Comparison of ENCODE assay signal across 1 cellular context in the genomic region with DNA sequence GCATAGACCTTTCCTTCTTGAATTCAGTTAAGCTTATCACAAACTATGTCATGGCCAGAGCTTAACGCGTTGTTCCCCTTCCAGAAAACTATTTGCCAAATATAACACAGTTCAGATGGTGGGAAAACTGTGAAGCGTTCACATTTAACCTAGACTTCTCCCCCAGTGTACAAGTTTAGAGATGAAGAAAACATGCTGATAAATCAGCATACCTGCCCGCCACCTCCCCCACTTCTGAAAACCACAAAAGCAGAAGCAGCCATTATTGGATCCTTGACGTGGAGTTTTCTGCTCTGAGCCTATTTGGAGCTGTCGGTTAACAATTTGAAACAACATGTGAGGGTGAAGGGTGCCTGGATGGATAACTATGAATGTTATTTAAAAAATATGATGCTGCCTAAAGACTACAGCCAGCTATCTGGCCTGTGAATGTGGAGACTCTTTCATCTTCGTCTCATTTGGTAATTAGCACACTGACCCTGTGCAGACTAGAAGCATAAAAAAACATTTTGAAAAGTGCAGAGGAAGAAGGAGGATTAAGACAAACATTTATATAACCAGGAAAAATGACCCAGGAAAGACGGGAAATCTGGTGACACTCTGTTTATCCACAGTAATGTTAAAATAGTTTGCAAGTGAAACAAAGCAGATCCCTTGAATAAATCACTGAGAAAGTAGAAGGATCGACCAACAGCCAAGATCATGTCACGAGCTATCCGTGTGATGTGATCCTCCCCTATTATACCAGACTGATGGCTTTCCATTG.
TF ChIP-seq lines count a peak whose summit lies in the region.

No MANE protein-coding gene starts in this region.

TF ChIP-seq in GM12878, 131 proteins besides CTCF, POLR2A, EP300 and RAD21 (continued from another document):
- 0 out of 2 replicates have a peak, but pooled peaks have one; percentile 30 for TF ChIP-seq PAX5 (IDR thresholded peaks at IDR 0.05; ENCODE audit: borderline replicate concordance, low read depth, low read length)
- TF ChIP-seq ZNF207 (IDR thresholded peaks at IDR 0.05; ENCODE audit: borderline replicate concordance) = no peak
- no peak for TF ChIP-seq LARP7 (IDR thresholded peaks at IDR 0.05)
- TF ChIP-seq, protein P1, sequence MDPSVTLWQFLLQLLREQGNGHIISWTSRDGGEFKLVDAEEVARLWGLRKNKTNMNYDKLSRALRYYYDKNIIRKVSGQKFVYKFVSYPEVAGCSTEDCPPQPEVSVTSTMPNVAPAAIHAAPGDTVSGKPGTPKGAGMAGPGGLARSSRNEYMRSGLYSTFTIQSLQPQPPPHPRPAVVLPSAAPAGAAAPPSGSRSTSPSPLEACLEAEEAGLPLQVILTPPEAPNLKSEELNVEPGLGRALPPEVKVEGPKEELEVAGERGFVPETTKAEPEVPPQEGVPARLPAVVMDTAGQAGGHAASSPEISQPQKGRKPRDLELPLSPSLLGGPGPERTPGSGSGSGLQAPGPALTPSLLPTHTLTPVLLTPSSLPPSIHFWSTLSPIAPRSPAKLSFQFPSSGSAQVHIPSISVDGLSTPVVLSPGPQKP (IDR thresholded peaks at IDR 0.05; ENCODE audit: low read depth, low read length) = no peak
- TF ChIP-seq POU2F2 (IDR thresholded peaks at IDR 0.05; ENCODE audit: borderline replicate concordance, low read depth, low read length) = peak; percentile 54; the same call in 1 of the 3 replicates
- TF ChIP-seq, protein P2, sequence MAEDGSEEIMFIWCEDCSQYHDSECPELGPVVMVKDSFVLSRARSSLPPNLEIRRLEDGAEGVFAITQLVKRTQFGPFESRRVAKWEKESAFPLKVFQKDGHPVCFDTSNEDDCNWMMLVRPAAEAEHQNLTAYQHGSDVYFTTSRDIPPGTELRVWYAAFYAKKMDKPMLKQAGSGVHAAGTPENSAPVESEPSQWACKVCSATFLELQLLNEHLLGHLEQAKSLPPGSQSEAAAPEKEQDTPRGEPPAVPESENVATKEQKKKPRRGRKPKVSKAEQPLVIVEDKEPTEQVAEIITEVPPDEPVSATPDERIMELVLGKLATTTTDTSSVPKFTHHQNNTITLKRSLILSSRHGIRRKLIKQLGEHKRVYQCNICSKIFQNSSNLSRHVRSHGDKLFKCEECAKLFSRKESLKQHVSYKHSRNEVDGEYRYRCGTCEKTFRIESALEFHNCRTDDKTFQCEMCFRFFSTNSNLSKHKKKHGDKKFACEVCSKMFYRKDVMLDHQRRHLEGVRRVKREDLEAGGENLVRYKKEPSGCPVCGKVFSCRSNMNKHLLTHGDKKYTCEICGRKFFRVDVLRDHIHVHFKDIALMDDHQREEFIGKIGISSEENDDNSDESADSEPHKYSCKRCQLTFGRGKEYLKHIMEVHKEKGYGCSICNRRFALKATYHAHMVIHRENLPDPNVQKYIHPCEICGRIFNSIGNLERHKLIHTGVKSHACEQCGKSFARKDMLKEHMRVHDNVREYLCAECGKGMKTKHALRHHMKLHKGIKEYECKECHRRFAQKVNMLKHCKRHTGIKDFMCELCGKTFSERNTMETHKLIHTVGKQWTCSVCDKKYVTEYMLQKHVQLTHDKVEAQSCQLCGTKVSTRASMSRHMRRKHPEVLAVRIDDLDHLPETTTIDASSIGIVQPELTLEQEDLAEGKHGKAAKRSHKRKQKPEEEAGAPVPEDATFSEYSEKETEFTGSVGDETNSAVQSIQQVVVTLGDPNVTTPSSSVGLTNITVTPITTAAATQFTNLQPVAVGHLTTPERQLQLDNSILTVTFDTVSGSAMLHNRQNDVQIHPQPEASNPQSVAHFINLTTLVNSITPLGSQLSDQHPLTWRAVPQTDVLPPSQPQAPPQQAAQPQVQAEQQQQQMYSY (CRISPR knock-in tag; IDR thresholded peaks at IDR 0.05) = no peak
- TF ChIP-seq RFX5 (IDR thresholded peaks at IDR 0.05; ENCODE audit: low read depth, low read length) = no peak
- peak; percentile 96 for TF ChIP-seq RUNX3 (IDR thresholded peaks at IDR 0.05; ENCODE audit: low read length)
- peak; percentile 77; the same call in 1 of the 2 replicates for TF ChIP-seq SPI1 (IDR thresholded peaks at IDR 0.05; ENCODE audit: borderline replicate concordance, insufficient read depth, low read depth, low read length)
- TF ChIP-seq IRF4 (IDR thresholded peaks at IDR 0.05; ENCODE audit: low read depth, low read length) = no peak
- no peak for TF ChIP-seq HDAC6 (IDR thresholded peaks at IDR 0.05; ENCODE audit: unreplicated experiment)
- TF ChIP-seq FOXK2 (IDR thresholded peaks at IDR 0.05) = no peak
- TF ChIP-seq, protein P3, sequence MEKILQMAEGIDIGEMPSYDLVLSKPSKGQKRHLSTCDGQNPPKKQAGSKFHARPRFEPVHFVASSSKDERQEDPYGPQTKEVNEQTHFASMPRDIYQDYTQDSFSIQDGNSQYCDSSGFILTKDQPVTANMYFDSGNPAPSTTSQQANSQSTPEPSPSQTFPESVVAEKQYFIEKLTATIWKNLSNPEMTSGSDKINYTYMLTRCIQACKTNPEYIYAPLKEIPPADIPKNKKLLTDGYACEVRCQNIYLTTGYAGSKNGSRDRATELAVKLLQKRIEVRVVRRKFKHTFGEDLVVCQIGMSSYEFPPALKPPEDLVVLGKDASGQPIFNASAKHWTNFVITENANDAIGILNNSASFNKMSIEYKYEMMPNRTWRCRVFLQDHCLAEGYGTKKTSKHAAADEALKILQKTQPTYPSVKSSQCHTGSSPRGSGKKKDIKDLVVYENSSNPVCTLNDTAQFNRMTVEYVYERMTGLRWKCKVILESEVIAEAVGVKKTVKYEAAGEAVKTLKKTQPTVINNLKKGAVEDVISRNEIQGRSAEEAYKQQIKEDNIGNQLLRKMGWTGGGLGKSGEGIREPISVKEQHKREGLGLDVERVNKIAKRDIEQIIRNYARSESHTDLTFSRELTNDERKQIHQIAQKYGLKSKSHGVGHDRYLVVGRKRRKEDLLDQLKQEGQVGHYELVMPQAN (conservative IDR thresholded peaks at IDR 0.05) = no peak
- TF ChIP-seq CBX3 (IDR thresholded peaks at IDR 0.05; ENCODE audit: borderline replicate concordance, low read depth) = no peak
- TF ChIP-seq IKZF2 (IDR thresholded peaks at IDR 0.05) = peak; percentile 64 to 74; a peak in 2 of 4 replicates
- TF ChIP-seq, protein P4, sequence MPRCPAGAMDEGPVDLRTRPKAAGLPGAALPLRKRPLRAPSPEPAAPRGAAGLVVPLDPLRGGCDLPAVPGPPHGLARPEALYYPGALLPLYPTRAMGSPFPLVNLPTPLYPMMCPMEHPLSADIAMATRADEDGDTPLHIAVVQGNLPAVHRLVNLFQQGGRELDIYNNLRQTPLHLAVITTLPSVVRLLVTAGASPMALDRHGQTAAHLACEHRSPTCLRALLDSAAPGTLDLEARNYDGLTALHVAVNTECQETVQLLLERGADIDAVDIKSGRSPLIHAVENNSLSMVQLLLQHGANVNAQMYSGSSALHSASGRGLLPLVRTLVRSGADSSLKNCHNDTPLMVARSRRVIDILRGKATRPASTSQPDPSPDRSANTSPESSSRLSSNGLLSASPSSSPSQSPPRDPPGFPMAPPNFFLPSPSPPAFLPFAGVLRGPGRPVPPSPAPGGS (IDR thresholded peaks at IDR 0.05; ENCODE audit: borderline replicate concordance, insufficient read depth, low read depth, low read length, poor library complexity, severe bottlenecking) = peak; percentile 15
- TF ChIP-seq CHD4 (IDR thresholded peaks at IDR 0.05) = no peak
- TF ChIP-seq BHLHE40 (IDR thresholded peaks at IDR 0.05; ENCODE audit: borderline replicate concordance in 1 of 2, low read depth in 2 of 2, low read length in 1 of 2) = no peak
- TF ChIP-seq ESRRA (IDR thresholded peaks at IDR 0.05; ENCODE audit: low read length) = no peak
- peak; percentile 14; the same call in 1 of the 2 replicates for TF ChIP-seq RAD51 (IDR thresholded peaks at IDR 0.05)
- TF ChIP-seq, protein P5, sequence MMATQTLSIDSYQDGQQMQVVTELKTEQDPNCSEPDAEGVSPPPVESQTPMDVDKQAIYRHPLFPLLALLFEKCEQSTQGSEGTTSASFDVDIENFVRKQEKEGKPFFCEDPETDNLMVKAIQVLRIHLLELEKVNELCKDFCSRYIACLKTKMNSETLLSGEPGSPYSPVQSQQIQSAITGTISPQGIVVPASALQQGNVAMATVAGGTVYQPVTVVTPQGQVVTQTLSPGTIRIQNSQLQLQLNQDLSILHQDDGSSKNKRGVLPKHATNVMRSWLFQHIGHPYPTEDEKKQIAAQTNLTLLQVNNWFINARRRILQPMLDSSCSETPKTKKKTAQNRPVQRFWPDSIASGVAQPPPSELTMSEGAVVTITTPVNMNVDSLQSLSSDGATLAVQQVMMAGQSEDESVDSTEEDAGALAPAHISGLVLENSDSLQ (IDR thresholded peaks at IDR 0.05) = peak; percentile 45; the same call in 1 of the 2 replicates
- peak; percentile 73 for TF ChIP-seq ZNF217 (IDR thresholded peaks at IDR 0.05)
- no peak for TF ChIP-seq RCOR1 (conservative IDR thresholded peaks at IDR 0.05; ENCODE audit: low read depth, low read length)
- TF ChIP-seq SUZ12 (IDR thresholded peaks at IDR 0.05; ENCODE audit: unreplicated experiment) = no peak
- no peak for TF ChIP-seq ASH2L (IDR thresholded peaks at IDR 0.05; ENCODE audit: borderline replicate concordance, low read depth)
- no peak for TF ChIP-seq TBL1XR1 (IDR thresholded peaks at IDR 0.05; ENCODE audit: low read depth, low read length)
- TF ChIP-seq, protein P6, sequence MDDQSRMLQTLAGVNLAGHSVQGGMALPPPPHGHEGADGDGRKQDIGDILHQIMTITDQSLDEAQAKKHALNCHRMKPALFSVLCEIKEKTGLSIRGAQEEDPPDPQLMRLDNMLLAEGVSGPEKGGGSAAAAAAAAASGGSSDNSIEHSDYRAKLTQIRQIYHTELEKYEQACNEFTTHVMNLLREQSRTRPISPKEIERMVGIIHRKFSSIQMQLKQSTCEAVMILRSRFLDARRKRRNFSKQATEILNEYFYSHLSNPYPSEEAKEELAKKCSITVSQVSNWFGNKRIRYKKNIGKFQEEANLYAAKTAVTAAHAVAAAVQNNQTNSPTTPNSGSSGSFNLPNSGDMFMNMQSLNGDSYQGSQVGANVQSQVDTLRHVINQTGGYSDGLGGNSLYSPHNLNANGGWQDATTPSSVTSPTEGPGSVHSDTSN (IDR thresholded peaks at IDR 0.05; ENCODE audit: insufficient replicate concordance, low read depth, low read length) = no peak
- TF ChIP-seq TCF12 (IDR thresholded peaks at IDR 0.05; ENCODE audit: low read depth, low read length) = 0 out of 2 replicates have a peak, but pooled peaks have one; percentile 18
- TF ChIP-seq, protein P7, sequence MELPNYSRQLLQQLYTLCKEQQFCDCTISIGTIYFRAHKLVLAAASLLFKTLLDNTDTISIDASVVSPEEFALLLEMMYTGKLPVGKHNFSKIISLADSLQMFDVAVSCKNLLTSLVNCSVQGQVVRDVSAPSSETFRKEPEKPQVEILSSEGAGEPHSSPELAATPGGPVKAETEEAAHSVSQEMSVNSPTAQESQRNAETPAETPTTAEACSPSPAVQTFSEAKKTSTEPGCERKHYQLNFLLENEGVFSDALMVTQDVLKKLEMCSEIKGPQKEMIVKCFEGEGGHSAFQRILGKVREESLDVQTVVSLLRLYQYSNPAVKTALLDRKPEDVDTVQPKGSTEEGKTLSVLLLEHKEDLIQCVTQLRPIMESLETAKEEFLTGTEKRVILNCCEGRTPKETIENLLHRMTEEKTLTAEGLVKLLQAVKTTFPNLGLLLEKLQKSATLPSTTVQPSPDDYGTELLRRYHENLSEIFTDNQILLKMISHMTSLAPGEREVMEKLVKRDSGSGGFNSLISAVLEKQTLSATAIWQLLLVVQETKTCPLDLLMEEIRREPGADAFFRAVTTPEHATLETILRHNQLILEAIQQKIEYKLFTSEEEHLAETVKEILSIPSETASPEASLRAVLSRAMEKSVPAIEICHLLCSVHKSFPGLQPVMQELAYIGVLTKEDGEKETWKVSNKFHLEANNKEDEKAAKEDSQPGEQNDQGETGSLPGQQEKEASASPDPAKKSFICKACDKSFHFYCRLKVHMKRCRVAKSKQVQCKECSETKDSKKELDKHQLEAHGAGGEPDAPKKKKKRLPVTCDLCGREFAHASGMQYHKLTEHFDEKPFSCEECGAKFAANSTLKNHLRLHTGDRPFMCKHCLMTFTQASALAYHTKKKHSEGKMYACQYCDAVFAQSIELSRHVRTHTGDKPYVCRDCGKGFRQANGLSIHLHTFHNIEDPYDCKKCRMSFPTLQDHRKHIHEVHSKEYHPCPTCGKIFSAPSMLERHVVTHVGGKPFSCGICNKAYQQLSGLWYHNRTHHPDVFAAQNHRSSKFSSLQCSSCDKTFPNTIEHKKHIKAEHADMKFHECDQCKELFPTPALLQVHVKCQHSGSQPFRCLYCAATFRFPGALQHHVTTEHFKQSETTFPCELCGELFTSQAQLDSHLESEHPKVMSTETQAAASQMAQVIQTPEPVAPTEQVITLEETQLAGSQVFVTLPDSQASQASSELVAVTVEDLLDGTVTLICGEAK (IDR thresholded peaks at IDR 0.05; ENCODE audit: borderline replicate concordance) = no peak
- TF ChIP-seq NR2C1 (IDR thresholded peaks at IDR 0.05) = no peak
- TF ChIP-seq IKZF1 (conservative IDR thresholded peaks at IDR 0.05) = peak; percentile 62; the same call in 1 of the 2 replicates
- TF ChIP-seq, protein P8, sequence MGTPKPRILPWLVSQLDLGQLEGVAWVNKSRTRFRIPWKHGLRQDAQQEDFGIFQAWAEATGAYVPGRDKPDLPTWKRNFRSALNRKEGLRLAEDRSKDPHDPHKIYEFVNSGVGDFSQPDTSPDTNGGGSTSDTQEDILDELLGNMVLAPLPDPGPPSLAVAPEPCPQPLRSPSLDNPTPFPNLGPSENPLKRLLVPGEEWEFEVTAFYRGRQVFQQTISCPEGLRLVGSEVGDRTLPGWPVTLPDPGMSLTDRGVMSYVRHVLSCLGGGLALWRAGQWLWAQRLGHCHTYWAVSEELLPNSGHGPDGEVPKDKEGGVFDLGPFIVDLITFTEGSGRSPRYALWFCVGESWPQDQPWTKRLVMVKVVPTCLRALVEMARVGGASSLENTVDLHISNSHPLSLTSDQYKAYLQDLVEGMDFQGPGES (IDR thresholded peaks at IDR 0.05) = no peak
- no peak for TF ChIP-seq ZNF622 (IDR thresholded peaks at IDR 0.05)
- no peak for TF ChIP-seq EGR1 (IDR thresholded peaks at IDR 0.05; ENCODE audit: borderline replicate concordance in 1 of 2, low read depth in 2 of 2, low read length in 2 of 2)
- TF ChIP-seq EED (IDR thresholded peaks at IDR 0.05; ENCODE audit: low read depth) = peak; percentile 46; the same call in 1 of the 2 replicates
- no peak for TF ChIP-seq SMC3 (IDR thresholded peaks at IDR 0.05; ENCODE audit: borderline replicate concordance, low read length)
